Comparison of ENCODE assay signal across 1 cellular context in the genomic region with DNA sequence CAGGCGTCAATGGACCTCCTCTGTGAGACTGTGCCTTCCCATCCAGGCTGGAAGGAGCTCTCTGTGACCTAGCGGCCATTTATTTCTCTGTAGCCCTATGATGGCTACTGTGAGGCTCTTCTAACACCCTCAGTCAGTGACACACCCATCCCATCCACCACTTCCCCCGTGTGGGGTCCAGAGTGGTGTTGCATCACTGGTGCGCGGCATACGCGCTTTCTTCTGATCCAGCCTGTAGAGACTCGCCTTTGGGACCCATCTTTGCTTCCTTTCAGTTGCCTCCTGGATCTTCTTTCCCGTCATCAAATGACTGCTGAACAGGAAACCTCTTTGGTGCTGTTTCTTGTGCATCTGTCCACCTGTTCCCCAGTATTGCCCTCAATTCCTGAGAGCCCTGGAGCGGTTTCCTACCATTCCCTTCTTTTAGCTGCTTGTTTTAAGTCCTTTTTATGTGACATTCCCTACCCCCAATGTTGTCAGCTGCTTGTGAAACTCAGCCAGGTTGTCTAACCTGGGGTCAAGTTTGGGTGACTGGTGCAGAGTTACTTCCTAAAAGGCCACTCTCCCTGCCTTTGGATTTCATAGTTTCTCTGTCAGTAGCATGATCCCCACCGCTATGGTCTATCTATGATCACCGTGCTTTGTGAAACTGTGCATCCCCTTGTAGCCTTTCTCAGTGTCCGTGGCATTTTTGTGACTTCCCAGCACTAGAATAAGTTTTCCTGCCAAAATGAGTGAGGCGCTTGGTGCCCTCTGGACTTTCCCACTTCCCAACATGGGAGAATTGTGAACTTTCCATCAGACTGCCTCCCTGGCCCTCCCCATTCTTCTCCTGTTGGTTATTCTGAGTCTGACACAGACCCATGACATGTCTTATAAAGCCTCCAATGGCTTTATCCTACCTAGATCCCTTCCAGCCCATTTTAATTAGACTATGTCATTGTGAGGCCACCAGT.
TF ChIP-seq lines count a peak whose summit lies in the region.

No MANE protein-coding gene starts in this region.

TF ChIP-seq in HepG2, 621 proteins besides CTCF, POLR2A, EP300 and RAD21:
- TF ChIP-seq ZFP41 (CRISPR knock-in tag; IDR thresholded peaks at IDR 0.05; ENCODE audit: borderline replicate concordance) (no peak), ZNF124 (CRISPR knock-in tag; IDR thresholded peaks at IDR 0.05) (no peak), RNF2 (conservative IDR thresholded peaks at IDR 0.05; ENCODE audit: low read depth) (no peak), HNRNPL (IDR thresholded peaks at IDR 0.05; ENCODE audit: low read depth, low read length) (no peak), ZSCAN20 (CRISPR knock-in tag; IDR thresholded peaks at IDR 0.05; ENCODE audit: borderline replicate concordance) (no peak), GATAD1 (CRISPR knock-in tag; IDR thresholded peaks at IDR 0.05) (no peak)
- TF ChIP-seq, protein P1, sequence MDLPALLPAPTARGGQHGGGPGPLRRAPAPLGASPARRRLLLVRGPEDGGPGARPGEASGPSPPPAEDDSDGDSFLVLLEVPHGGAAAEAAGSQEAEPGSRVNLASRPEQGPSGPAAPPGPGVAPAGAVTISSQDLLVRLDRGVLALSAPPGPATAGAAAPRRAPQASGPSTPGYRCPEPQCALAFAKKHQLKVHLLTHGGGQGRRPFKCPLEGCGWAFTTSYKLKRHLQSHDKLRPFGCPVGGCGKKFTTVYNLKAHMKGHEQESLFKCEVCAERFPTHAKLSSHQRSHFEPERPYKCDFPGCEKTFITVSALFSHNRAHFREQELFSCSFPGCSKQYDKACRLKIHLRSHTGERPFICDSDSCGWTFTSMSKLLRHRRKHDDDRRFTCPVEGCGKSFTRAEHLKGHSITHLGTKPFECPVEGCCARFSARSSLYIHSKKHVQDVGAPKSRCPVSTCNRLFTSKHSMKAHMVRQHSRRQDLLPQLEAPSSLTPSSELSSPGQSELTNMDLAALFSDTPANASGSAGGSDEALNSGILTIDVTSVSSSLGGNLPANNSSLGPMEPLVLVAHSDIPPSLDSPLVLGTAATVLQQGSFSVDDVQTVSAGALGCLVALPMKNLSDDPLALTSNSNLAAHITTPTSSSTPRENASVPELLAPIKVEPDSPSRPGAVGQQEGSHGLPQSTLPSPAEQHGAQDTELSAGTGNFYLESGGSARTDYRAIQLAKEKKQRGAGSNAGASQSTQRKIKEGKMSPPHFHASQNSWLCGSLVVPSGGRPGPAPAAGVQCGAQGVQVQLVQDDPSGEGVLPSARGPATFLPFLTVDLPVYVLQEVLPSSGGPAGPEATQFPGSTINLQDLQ (CRISPR knock-in tag; IDR thresholded peaks at IDR 0.05): 0 out of 2 replicates have a peak, but pooled peaks have one; percentile 30
TF ChIP-seq in HepG2: peak in this region for 1.
